ENCODE assay signal across 12 cellular contexts in the genomic region with DNA sequence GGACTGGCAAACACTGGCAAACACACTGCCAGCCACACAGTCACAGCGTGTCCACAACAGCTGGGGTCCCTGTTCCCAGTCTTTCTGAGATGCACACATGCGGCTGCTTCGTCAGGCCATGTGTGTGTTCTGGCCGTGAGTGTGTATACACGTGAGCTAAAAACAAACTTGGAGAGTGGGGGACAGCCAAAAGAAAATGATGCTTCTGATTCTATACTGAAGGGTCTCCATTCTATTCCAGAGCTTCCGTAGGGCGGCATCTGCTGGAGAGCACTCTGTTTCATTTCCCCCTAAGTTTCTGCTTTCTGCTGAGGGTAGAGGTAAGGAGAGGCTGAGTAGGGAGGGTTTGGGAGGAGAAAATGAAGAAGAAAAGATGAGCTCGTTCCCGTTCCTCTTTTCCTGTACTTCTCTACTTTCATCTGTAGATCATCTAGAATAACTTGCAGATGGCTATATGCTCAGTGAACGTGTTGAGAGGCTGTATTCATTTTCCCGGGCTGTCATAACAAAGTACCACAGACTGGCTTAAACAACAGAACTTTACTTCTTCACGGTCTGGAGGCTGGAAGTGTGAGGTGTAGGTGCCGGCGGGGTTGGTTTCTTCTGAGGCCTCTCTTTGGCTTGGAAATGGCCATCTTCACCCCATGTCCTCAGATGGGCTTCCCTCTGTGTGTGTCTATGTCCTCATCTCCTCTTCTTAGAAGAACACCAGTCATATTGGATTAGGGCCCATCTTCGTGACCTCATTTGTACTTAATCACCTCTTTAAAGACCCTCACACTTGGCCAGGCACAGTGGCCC.
A peak's percentile ranks its signal among the peaks of the same experiment; 100 is the strongest.
DNase-seq lines count a peak whose midpoint lies in the region; ATAC-seq, FAIRE-seq and TF ChIP-seq lines count a peak whose summit lies in the region.
"Had no signal": no experiment of that assay in that cellular context is flagged by ENCODE, and none has a peak within 500 bp of the region (broad histone marks: within the 10 kb centered on the region; RNA-seq: fewer than 3 reads in every experiment).

No MANE protein-coding gene starts in this region.

- peaks cover 1% of the 10 kb centered on the region for H3K36me3 Mint-ChIP-seq in activated CD4-positive, alpha-beta T cell treated with anti-CD3 and anti-CD28 coated beads for 36 hours (ENCODE audit: low read depth)
- no peaks in the 10 kb centered on the region for H3K36me3 Mint-ChIP-seq in T-cell

- CTCF ChIA-PET in activated CD4-positive, alpha-beta T cell treated with anti-CD3 and anti-CD28 coated beads for 36 hours (lab: Charles Lee), result interaction anchor here (1.3 to 1.9 kb wide), 3 partner anchors 11 to 107 kb away, joined by 3 to 4 read pairs (median 3); no protein-coding TSS in a partner anchor
- CTCF ChIA-PET in T-cell (lab: Charles Lee), result interaction anchor here in 1 of 2 donors (0.5 kb wide), 1 partner anchor 19 kb away, joined by 3 read pairs; no protein-coding TSS in a partner anchor

- ATAC-seq in activated CD4-positive, alpha-beta T cell treated with anti-CD3 and anti-CD28 coated beads for 36 hours, result no peak
- no peak for ATAC-seq in T-cell (replicated peaks in 1 of 4)
- ATAC-seq in GM18505 (IDR thresholded peaks at IDR 0.05; ENCODE audit: unreplicated experiment), result no peak

- TF ChIP-seq CTCF in kidney (IDR thresholded peaks at IDR 0.05; ENCODE audit: borderline replicate concordance, extremely low read depth, insufficient read depth), result no peak

- H3K9ac ChIP-seq in kidney (ENCODE audit: low read length in 2 of 2), result no peak overlapping the region
- H3K9ac ChIP-seq: GM23248 had no signal

- TF ChIP-seq POLR2A in GM18505 (IDR thresholded peaks at IDR 0.05; ENCODE audit: borderline replicate concordance, extremely low read depth, insufficient read depth, insufficient read length), result no peak

- POLR2A ChIA-PET in activated CD4-positive, alpha-beta T cell treated with anti-CD3 and anti-CD28 coated beads for 36 hours (lab: Charles Lee), result no interaction called here
- POLR2A ChIA-PET in T-cell (lab: Charles Lee), result interaction anchor here in 1 of 2 donors (0.5 kb wide), 1 partner anchor 253 kb away, joined by 3 read pairs; no protein-coding TSS in a partner anchor

- peak overlapping the region in 1 of 2 donors; percentile 42 for H3K27ac ChIP-seq in kidney (ENCODE audit: low read depth in 2 of 2, low read length in 2 of 2)
- H3K27ac ChIP-seq in substantia nigra (ENCODE audit: low read depth, low read length, poor library complexity, severe bottlenecking), result peak overlapping the region; percentile 96
- H3K27ac ChIP-seq: GM23248 had no signal

- FAIRE-seq in kidney (lab: Jason Lieb, UNC), result no peak

- H3K4me1 ChIP-seq in kidney (ENCODE audit: control insufficient read depth in 1 of 2, insufficient read depth in 1 of 2, low read depth in 1 of 2, low read length in 2 of 2), result peaks cover 41 to 78% of the 10 kb centered on the region in 2 donors

- intact Hi-C loops in activated CD4-positive, alpha-beta T cell treated with anti-CD3 and anti-CD28 coated beads for 36 hours (cut with DNase I, micrococcal nuclease), result no loop called here
- intact Hi-C loops in kidney (cut with DNase I), result loop anchor here (10.0 kb wide), 1 partner anchor 98 kb away; no protein-coding TSS in a partner anchor

- H3K4me1 Mint-ChIP-seq in activated CD4-positive, alpha-beta T cell treated with anti-CD3 and anti-CD28 coated beads for 36 hours, result peaks cover 80% of the 10 kb centered on the region
- peaks cover 46 to 87% (median 66%) of the 10 kb centered on the region in 3 donors for H3K4me1 Mint-ChIP-seq in T-cell

- no peaks in the 10 kb centered on the region for H3K27me3 Mint-ChIP-seq in activated CD4-positive, alpha-beta T cell treated with anti-CD3 and anti-CD28 coated beads for 36 hours
- no peaks in the 10 kb centered on the region for H3K27me3 Mint-ChIP-seq in T-cell

- no peak for DNase-seq in activated CD4-positive, alpha-beta T cell treated with anti-CD3 and anti-CD28 coated beads for 36 hours
- no peak for DNase-seq in activated CD4-positive, alpha-beta T cell treated with anti-CD3 and anti-CD28 coated beads, Interleukin-2, amount 50 U/mL, for 48 hours
- DNase-seq in T-cell, result no peak
- DNase-seq in kidney, result peak; percentile 30
- peak in 2 of 49 donors; percentile 14 to 27 for DNase-seq in substantia nigra (lab: John Stamatoyannopoulos, UW)
- DNase-seq in HPDE6-E6E7 (ENCODE audit: extremely low spot score), result no peak
- DNase-seq in NCI-H1694 (lab: John Stamatoyannopoulos, UW), result no peak
- DNase-seq: ACHN; effector CD4-positive, alpha-beta T cell; GM23248; NCI-H524 had no signal

- peaks cover 1% of the 10 kb centered on the region for H3K9me3 Mint-ChIP-seq in activated CD4-positive, alpha-beta T cell treated with anti-CD3 and anti-CD28 coated beads for 36 hours (ENCODE audit: low read depth)
- no peaks in the 10 kb centered on the region for H3K9me3 Mint-ChIP-seq in T-cell

- H3K27ac Mint-ChIP-seq in activated CD4-positive, alpha-beta T cell treated with anti-CD3 and anti-CD28 coated beads for 36 hours, result peak overlapping the region; percentile 20
- peak overlapping the region; percentile 90 to 97 for H3K27ac Mint-ChIP-seq in T-cell

- H3K36me3 ChIP-seq in kidney (ENCODE audit: control insufficient read depth in 1 of 2, insufficient read depth in 2 of 2, low read length in 2 of 2), result no peaks in the 10 kb centered on the region

- no peaks in the 10 kb centered on the region for H3K9me3 ChIP-seq in kidney (ENCODE audit: control insufficient read depth in 1 of 2, low read length in 2 of 2)

- H3K4me3 Mint-ChIP-seq in activated CD4-positive, alpha-beta T cell treated with anti-CD3 and anti-CD28 coated beads for 36 hours, result no peak overlapping the region
- no peak overlapping the region for H3K4me3 Mint-ChIP-seq in T-cell

- no peak overlapping the region for H3K4me3 ChIP-seq in kidney (ENCODE audit: low read length in 2 of 2)
- H3K4me3 ChIP-seq: GM23248 had no signal
